1 cellular context compared by ENCODE assay signal in the genomic region with DNA sequence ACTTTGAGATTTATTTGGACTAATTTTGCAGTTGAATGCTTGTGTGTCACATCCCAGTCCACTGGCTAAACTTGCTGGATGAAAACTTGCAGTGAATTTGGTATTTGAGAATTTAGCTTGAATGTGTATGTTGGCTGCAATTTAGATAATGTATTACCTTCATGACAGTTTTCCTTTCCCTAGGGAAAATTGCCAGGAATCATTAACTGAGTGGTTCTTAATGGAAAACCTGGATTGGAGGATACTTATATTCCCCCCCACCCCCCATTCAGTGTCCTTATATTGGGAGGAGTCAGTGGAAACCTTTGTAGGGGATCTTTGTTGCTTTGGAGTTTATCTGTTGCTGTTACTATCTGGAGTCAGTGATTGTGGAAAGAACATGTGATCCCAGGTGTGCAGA.
TF ChIP-seq lines count a peak whose summit lies in the region.

No MANE protein-coding gene starts in this region.

TF ChIP-seq in HCT116, 20 proteins besides CTCF, POLR2A, EP300 and RAD21:
- TF ChIP-seq, protein P1, sequence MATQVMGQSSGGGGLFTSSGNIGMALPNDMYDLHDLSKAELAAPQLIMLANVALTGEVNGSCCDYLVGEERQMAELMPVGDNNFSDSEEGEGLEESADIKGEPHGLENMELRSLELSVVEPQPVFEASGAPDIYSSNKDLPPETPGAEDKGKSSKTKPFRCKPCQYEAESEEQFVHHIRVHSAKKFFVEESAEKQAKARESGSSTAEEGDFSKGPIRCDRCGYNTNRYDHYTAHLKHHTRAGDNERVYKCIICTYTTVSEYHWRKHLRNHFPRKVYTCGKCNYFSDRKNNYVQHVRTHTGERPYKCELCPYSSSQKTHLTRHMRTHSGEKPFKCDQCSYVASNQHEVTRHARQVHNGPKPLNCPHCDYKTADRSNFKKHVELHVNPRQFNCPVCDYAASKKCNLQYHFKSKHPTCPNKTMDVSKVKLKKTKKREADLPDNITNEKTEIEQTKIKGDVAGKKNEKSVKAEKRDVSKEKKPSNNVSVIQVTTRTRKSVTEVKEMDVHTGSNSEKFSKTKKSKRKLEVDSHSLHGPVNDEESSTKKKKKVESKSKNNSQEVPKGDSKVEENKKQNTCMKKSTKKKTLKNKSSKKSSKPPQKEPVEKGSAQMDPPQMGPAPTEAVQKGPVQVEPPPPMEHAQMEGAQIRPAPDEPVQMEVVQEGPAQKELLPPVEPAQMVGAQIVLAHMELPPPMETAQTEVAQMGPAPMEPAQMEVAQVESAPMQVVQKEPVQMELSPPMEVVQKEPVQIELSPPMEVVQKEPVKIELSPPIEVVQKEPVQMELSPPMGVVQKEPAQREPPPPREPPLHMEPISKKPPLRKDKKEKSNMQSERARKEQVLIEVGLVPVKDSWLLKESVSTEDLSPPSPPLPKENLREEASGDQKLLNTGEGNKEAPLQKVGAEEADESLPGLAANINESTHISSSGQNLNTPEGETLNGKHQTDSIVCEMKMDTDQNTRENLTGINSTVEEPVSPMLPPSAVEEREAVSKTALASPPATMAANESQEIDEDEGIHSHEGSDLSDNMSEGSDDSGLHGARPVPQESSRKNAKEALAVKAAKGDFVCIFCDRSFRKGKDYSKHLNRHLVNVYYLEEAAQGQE (IDR thresholded peaks at IDR 0.05; ENCODE audit: low read depth), result no peak
- no peak for TF ChIP-seq EZH2phosphoT487 (IDR thresholded peaks at IDR 0.05; ENCODE audit: borderline replicate concordance)
- no peak for TF ChIP-seq ELF1 (IDR thresholded peaks at IDR 0.05; ENCODE audit: borderline replicate concordance, low read depth)
- no peak for TF ChIP-seq POLR2AphosphoS5 (IDR thresholded peaks at IDR 0.05; ENCODE audit: low read depth, low read length)
- no peak for TF ChIP-seq ZNF274 (IDR thresholded peaks at IDR 0.05; ENCODE audit: low read depth, low read length)
- no peak for TF ChIP-seq TCF7L2 (IDR thresholded peaks at IDR 0.05; ENCODE audit: borderline replicate concordance, extremely low read depth, insufficient read depth, insufficient read length)
- TF ChIP-seq SP1 (IDR thresholded peaks at IDR 0.05; ENCODE audit: low read depth), result no peak
- TF ChIP-seq, protein P2, sequence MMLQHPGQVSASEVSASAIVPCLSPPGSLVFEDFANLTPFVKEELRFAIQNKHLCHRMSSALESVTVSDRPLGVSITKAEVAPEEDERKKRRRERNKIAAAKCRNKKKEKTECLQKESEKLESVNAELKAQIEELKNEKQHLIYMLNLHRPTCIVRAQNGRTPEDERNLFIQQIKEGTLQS (IDR thresholded peaks at IDR 0.05), result no peak
- TF ChIP-seq, protein P3, sequence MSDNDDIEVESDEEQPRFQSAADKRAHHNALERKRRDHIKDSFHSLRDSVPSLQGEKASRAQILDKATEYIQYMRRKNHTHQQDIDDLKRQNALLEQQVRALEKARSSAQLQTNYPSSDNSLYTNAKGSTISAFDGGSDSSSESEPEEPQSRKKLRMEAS (IDR thresholded peaks at IDR 0.05), result no peak
- TF ChIP-seq, protein P4, sequence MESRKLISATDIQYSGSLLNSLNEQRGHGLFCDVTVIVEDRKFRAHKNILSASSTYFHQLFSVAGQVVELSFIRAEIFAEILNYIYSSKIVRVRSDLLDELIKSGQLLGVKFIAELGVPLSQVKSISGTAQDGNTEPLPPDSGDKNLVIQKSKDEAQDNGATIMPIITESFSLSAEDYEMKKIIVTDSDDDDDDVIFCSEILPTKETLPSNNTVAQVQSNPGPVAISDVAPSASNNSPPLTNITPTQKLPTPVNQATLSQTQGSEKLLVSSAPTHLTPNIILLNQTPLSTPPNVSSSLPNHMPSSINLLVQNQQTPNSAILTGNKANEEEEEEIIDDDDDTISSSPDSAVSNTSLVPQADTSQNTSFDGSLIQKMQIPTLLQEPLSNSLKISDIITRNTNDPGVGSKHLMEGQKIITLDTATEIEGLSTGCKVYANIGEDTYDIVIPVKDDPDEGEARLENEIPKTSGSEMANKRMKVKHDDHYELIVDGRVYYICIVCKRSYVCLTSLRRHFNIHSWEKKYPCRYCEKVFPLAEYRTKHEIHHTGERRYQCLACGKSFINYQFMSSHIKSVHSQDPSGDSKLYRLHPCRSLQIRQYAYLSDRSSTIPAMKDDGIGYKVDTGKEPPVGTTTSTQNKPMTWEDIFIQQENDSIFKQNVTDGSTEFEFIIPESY (IDR thresholded peaks at IDR 0.05; ENCODE audit: extremely low read depth, insufficient replicate concordance, low read length), result no peak
- no peak for TF ChIP-seq EZH2 (IDR thresholded peaks at IDR 0.05)
- no peak for TF ChIP-seq SIN3A (IDR thresholded peaks at IDR 0.05; ENCODE audit: low read depth)
- TF ChIP-seq CBX3 (IDR thresholded peaks at IDR 0.05; ENCODE audit: low read depth), result no peak
- no peak for TF ChIP-seq EGR1 (IDR thresholded peaks at IDR 0.05; ENCODE audit: low read depth)
- TF ChIP-seq CEBPB (IDR thresholded peaks at IDR 0.05; ENCODE audit: low read depth), result no peak
- no peak for TF ChIP-seq ZFX (IDR thresholded peaks at IDR 0.05)
- TF ChIP-seq YY1 (IDR thresholded peaks at IDR 0.05; ENCODE audit: extremely low read depth, insufficient replicate concordance, low read depth, low read length), result no peak
- TF ChIP-seq FOSL1 (IDR thresholded peaks at IDR 0.05; ENCODE audit: low read depth), result no peak
- TF ChIP-seq SRF (IDR thresholded peaks at IDR 0.05; ENCODE audit: low read depth), result no peak
- TF ChIP-seq JUND (IDR thresholded peaks at IDR 0.05), result no peak
